Comparison of ENCODE assay signal across 8 cellular contexts in the genomic region with DNA sequence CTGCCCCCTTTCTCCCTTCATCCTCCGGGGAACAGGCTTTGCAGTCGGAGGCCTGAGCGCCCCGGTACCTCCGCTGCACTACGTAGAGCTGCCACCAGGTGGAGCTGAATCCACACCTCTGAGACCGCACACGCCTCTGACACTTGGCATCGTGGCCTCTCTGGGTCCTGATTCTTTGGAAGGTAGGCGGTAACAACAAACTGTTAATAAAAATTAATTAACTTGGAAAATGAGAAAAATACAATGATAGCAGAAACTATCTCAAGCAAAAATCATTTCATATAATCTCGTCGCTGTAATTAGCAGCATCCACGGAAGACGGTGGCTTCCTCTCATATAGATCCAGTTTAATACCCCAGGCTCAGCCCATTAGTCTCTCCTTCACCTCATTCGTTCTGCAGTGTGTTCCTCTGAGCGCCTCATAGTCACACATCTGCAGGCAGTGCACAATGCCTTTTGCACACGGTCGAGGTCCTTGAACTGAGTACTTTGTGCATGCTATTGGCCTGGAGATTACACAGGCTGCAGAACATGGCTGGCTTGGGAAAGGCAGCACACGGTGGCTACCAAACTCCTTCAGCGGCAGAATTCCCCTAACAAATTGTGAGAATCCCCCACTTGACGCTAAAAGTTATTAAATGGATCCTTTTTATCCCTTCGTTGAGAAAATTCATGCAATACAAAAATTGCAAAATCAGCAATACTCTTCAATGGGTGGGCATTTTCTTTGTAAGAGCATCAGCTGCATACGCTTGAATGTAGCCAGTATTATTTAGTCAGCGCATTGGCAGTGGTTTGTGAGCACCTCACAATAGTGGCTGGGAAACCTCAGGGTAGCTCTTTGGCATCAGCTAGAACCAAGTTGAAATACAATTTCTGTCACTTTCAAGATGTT. TPM values are rescaled to one million over a fixed set of nuclear protein-coding genes. Genes with fewer than 3 reads are reported as not detected.
DNase-seq lines count a peak whose midpoint lies in the region; ATAC-seq and TF ChIP-seq lines count a peak whose summit lies in the region.

No MANE protein-coding gene starts in this region.

- H3K27ac ChIP-seq in foreskin keratinocyte (no peak overlapping the region), osteoblast (ENCODE audit: low read depth, low read length) (no peak overlapping the region), tibial nerve (no peak overlapping the region)

- H3K4me2 ChIP-seq in osteoblast (ENCODE audit: insufficient read depth, low read length): no peak overlapping the region

- TF ChIP-seq CTCF in foreskin keratinocyte (conservative IDR thresholded peaks at IDR 0.05) (peak; percentile 87), osteoblast (IDR thresholded peaks at IDR 0.05; ENCODE audit: extremely low read depth, low read depth, low read length) (peak; percentile 94), tibial nerve (IDR thresholded peaks at IDR 0.05) (peak; percentile 90 to 94 (median 92))

- TF ChIP-seq EP300 in tibial nerve (IDR thresholded peaks at IDR 0.05): no peak

- DNase-seq in EL (peak; percentile 55), HUDEP-2 (lab: John Stamatoyannopoulos, UW; ENCODE audit: unreplicated experiment in 76 of 76) (peak in 65 of 76 experiments; percentile 5 to 79 (median 50)), RPMI7951 (ENCODE audit: low read depth) (peak; percentile 55), foreskin keratinocyte (peak in 1 of 2 donors; percentile 26), osteoblast (ENCODE audit: insufficient read length, low spot score, missing footprints) (peak; percentile 63), tibial nerve (ENCODE audit: low spot score in 2 of 2) (peak; percentile 73 to 90)
- DNase-seq in activated T-helper 9 cell treated with anti-CD3 and anti-CD28 coated beads, Interleukin-2, amount 50 U/mL, for 16 hours (ENCODE audit: low read depth): peak; percentile 71

- no peaks in the 10 kb centered on the region for H3K9me3 ChIP-seq in osteoblast (ENCODE audit: low read depth, low read length)
- no peaks in the 10 kb centered on the region for H3K9me3 ChIP-seq in tibial nerve

- WGBS in tibial nerve, 2 donors: 42 to 44% methylated on average over 24 of the region's 24 CpGs

- no peaks in the 10 kb centered on the region for H4K20me1 ChIP-seq in osteoblast (ENCODE audit: insufficient read depth, low read length)

- H3K27me3 ChIP-seq in foreskin keratinocyte: peaks cover 12% of the 10 kb centered on the region
- peaks cover 4% of the 10 kb centered on the region for H3K27me3 ChIP-seq in osteoblast (ENCODE audit: insufficient read depth, low read length)
- H3K27me3 ChIP-seq in tibial nerve: peaks cover 0 to 5% of the 10 kb centered on the region in 2 donors

- no peaks in the 10 kb centered on the region for H3K36me3 ChIP-seq in osteoblast (ENCODE audit: insufficient read depth, low read length)
- H3K36me3 ChIP-seq in tibial nerve: no peaks in the 10 kb centered on the region

- TF ChIP-seq POLR2A in tibial nerve (IDR thresholded peaks at IDR 0.05): no peak

- H3K4me1 ChIP-seq in foreskin keratinocyte: no peaks in the 10 kb centered on the region
- H3K4me1 ChIP-seq in osteoblast (ENCODE audit: insufficient read depth, low read length): peaks cover 2% of the 10 kb centered on the region
- peaks cover 0 to 3% (median 0%) of the 10 kb centered on the region in 4 donors for H3K4me1 ChIP-seq in tibial nerve

- H3K79me2 ChIP-seq in osteoblast (ENCODE audit: insufficient read depth, low read length): no peaks in the 10 kb centered on the region

- H3K4me3 ChIP-seq in osteoblast (ENCODE audit: insufficient read depth, low read length): no peak overlapping the region
- no peak overlapping the region for H3K4me3 ChIP-seq in tibial nerve

- no peak overlapping the region for H2AFZ ChIP-seq in osteoblast (ENCODE audit: low read length)

- peak; percentile 90 for ATAC-seq in GM21526 (IDR thresholded peaks at IDR 0.05; ENCODE audit: low FRiP score, unreplicated experiment)
- ATAC-seq in foreskin keratinocyte: peak; percentile 93

RNA-seq across cellular contexts. Expression of a gene that starts 18.7 kb away (rescaled TPM):
- total RNA-seq in RPMI7951 (2014; rRNA removed; shearing (Covaris generic)): not detected in 2 replicates
- total RNA-seq in foreskin keratinocyte: not detected in 2 replicates
- polyA plus RNA-seq in foreskin keratinocyte: not detected in 2 replicates
- total RNA-seq in osteoblast: not detected in 2 replicates
- under 1 TPM in 2 of 4 donors, not detected in 2; 0.44 to 0.78 TPM for total RNA-seq in tibial nerve

RNA-seq across cellular contexts. Expression of a gene that starts 43.9 kb away (rescaled TPM):
- not detected in 2 replicates for total RNA-seq in RPMI7951 (2014; rRNA removed; shearing (Covaris generic))
- not detected in 2 replicates for total RNA-seq in foreskin keratinocyte
- not detected in 2 replicates for polyA plus RNA-seq in foreskin keratinocyte
- total RNA-seq in osteoblast: not detected in 2 replicates
- not detected for total RNA-seq in tibial nerve

RNA-seq across cellular contexts. Expression of a gene that starts 46.1 kb away (rescaled TPM):
- not detected in 2 replicates for total RNA-seq in RPMI7951 (2014; rRNA removed; shearing (Covaris generic))
- total RNA-seq in foreskin keratinocyte (not detected in 2 replicates), osteoblast (not detected in 2 replicates), tibial nerve (under 1 TPM; 0.59 to 0.87 (median 0.61) TPM)
- 0.04 TPM in 1 of 2 replicates, not detected in the other for polyA plus RNA-seq in foreskin keratinocyte
